ENCODE assay signal across 1 cellular context in genomic region chr2:467892-468630, GRCh38.
TF ChIP-seq lines count a peak whose summit lies in the region.

No MANE protein-coding gene starts in this region.

TF ChIP-seq in WTC11, 78 proteins besides CTCF, POLR2A, EP300 and RAD21 (continued from another document and continues in another):
- TF ChIP-seq HMGXB4 (CRISPR knock-in tag; IDR thresholded peaks at IDR 0.05), result peak; percentile 75
- no peak for TF ChIP-seq NR2C2 (CRISPR knock-in tag; IDR thresholded peaks at IDR 0.05)
- no peak for TF ChIP-seq FOXJ3 (CRISPR knock-in tag; IDR thresholded peaks at IDR 0.05; ENCODE audit: borderline replicate concordance)
- TF ChIP-seq NR3C1 (CRISPR knock-in tag; conservative IDR thresholded peaks at IDR 0.05; ENCODE audit: low read depth), result no peak
- no peak for TF ChIP-seq ZSCAN18 (CRISPR knock-in tag; IDR thresholded peaks at IDR 0.05)
- TF ChIP-seq TEAD1 (CRISPR knock-in tag; IDR thresholded peaks at IDR 0.05), result no peak
- TF ChIP-seq ATF2 (CRISPR knock-in tag; IDR thresholded peaks at IDR 0.05; ENCODE audit: borderline replicate concordance, low read depth), result no peak
- no peak for TF ChIP-seq ERG (CRISPR knock-in tag; IDR thresholded peaks at IDR 0.05)
- TF ChIP-seq E2F4 (CRISPR knock-in tag; IDR thresholded peaks at IDR 0.05; ENCODE audit: borderline replicate concordance, low read depth), result peak; percentile 67; the same call in 1 of the 2 replicates
- peak; percentile 23; the same call in 1 of the 2 replicates for TF ChIP-seq ZNF423 (CRISPR knock-in tag; IDR thresholded peaks at IDR 0.05)
- no peak for TF ChIP-seq FOXP4 (CRISPR knock-in tag; IDR thresholded peaks at IDR 0.05)
- TF ChIP-seq KAT7 (CRISPR knock-in tag; IDR thresholded peaks at IDR 0.05; ENCODE audit: borderline replicate concordance), result no peak
- no peak for TF ChIP-seq CDX4 (CRISPR knock-in tag; IDR thresholded peaks at IDR 0.05; ENCODE audit: borderline replicate concordance)
- peak; percentile 66; the same call in 1 of the 2 replicates for TF ChIP-seq ZNF219 (CRISPR knock-in tag; IDR thresholded peaks at IDR 0.05; ENCODE audit: borderline replicate concordance)
- TF ChIP-seq ZNF425 (CRISPR knock-in tag; conservative IDR thresholded peaks at IDR 0.05), result no peak
- no peak for TF ChIP-seq CREM (CRISPR knock-in tag; IDR thresholded peaks at IDR 0.05)
- no peak for TF ChIP-seq ATF3 (CRISPR knock-in tag; conservative IDR thresholded peaks at IDR 0.05)
- no peak for TF ChIP-seq NFATC4 (CRISPR knock-in tag; IDR thresholded peaks at IDR 0.05)
- TF ChIP-seq ZNF121 (CRISPR knock-in tag; IDR thresholded peaks at IDR 0.05), result 0 out of 2 replicates have a peak, but pooled peaks have one; percentile 26
- TF ChIP-seq STAT6 (CRISPR knock-in tag; conservative IDR thresholded peaks at IDR 0.05; ENCODE audit: low read depth), result no peak
- TF ChIP-seq JAZF1 (CRISPR knock-in tag; IDR thresholded peaks at IDR 0.05), result no peak
- no peak for TF ChIP-seq HMGA2 (CRISPR knock-in tag; IDR thresholded peaks at IDR 0.05)
- TF ChIP-seq FOXP1 (CRISPR knock-in tag; IDR thresholded peaks at IDR 0.05; ENCODE audit: borderline replicate concordance), result peak; percentile 68; the same call in 1 of the 2 replicates
- no peak for TF ChIP-seq USF2 (CRISPR knock-in tag; IDR thresholded peaks at IDR 0.05)
- 0 out of 2 replicates have a peak, but pooled peaks have one; percentile 31 for TF ChIP-seq NFE2L1 (CRISPR knock-in tag; IDR thresholded peaks at IDR 0.05)
- TF ChIP-seq ZNF671 (CRISPR knock-in tag; IDR thresholded peaks at IDR 0.05), result no peak
- TF ChIP-seq CBFB (CRISPR knock-in tag; IDR thresholded peaks at IDR 0.05; ENCODE audit: low read depth), result no peak
- TF ChIP-seq ZNF416 (CRISPR knock-in tag; IDR thresholded peaks at IDR 0.05), result no peak
- no peak for TF ChIP-seq JUN (CRISPR knock-in tag; IDR thresholded peaks at IDR 0.05)
- no peak for TF ChIP-seq ZNF532 (CRISPR knock-in tag; IDR thresholded peaks at IDR 0.05; ENCODE audit: borderline replicate concordance)
- TF ChIP-seq ATF6 (CRISPR knock-in tag; IDR thresholded peaks at IDR 0.05), result no peak
- TF ChIP-seq FOXK1 (CRISPR knock-in tag; IDR thresholded peaks at IDR 0.05), result peak; percentile 44; the same call in 1 of the 2 replicates
